In genomic region chr1:204190212-204191211, GRCh38 we compare ENCODE assay signal across 8 cellular contexts. TPM values are rescaled to one million over a fixed set of nuclear protein-coding genes. Genes with fewer than 3 reads are reported as not detected.
DNase-seq lines count a peak whose midpoint lies in the region; ATAC-seq, FAIRE-seq and TF ChIP-seq lines count a peak whose summit lies in the region.

No MANE protein-coding gene starts in this region.

- no peak overlapping the region for H3K9ac ChIP-seq in kidney (ENCODE audit: low read length in 2 of 2)

- peaks cover 10% of the 10 kb centered on the region for H3K4me1 Mint-ChIP-seq in activated T-helper 17 cell treated with anti-CD3 and anti-CD28 coated beads, Interleukin-2, amount 50 U/mL, for 72 hours

- H3K36me3 Mint-ChIP-seq in activated T-helper 17 cell treated with anti-CD3 and anti-CD28 coated beads, Interleukin-2, amount 50 U/mL, for 72 hours (ENCODE audit: low read depth): no peaks in the 10 kb centered on the region

- FAIRE-seq in kidney (lab: Jason Lieb, UNC): no peak

- peaks cover 3 to 4% of the 10 kb centered on the region in 2 donors for H3K4me1 ChIP-seq in kidney (ENCODE audit: control insufficient read depth in 1 of 2, insufficient read depth in 1 of 2, low read depth in 1 of 2, low read length in 2 of 2)
- peaks cover 0 to 7% of the 10 kb centered on the region in 2 donors for H3K4me1 ChIP-seq in thyroid gland

- H3K9me3 ChIP-seq in kidney (ENCODE audit: control insufficient read depth in 1 of 2, low read length in 2 of 2) (no peaks in the 10 kb centered on the region), thyroid gland (no peaks in the 10 kb centered on the region)

- H3K27ac Mint-ChIP-seq in activated T-helper 17 cell treated with anti-CD3 and anti-CD28 coated beads, Interleukin-2, amount 50 U/mL, for 72 hours: no peak overlapping the region

- H3K4me3 ChIP-seq in BJ (ENCODE audit: low read depth, low read length) (0 out of 2 replicates have a peak overlapping the region, but pooled peaks have one; percentile 5), kidney (ENCODE audit: low read length in 2 of 2) (no peak overlapping the region), thyroid gland (replicated peaks in 1 of 3) (no peak overlapping the region)

- TF ChIP-seq POLR2A in thyroid gland (IDR thresholded peaks at IDR 0.05): no peak

- no peak for TF ChIP-seq CTCF in BJ (IDR thresholded peaks at IDR 0.05; ENCODE audit: insufficient read depth, low read depth, low read length)
- TF ChIP-seq CTCF in kidney (IDR thresholded peaks at IDR 0.05; ENCODE audit: borderline replicate concordance, extremely low read depth, insufficient read depth): no peak
- no peak for TF ChIP-seq CTCF in thyroid gland (IDR thresholded peaks at IDR 0.05)

- peaks cover 32% of the 10 kb centered on the region for H3K27me3 Mint-ChIP-seq in activated T-helper 17 cell treated with anti-CD3 and anti-CD28 coated beads, Interleukin-2, amount 50 U/mL, for 72 hours

- H3K9me3 Mint-ChIP-seq in activated T-helper 17 cell treated with anti-CD3 and anti-CD28 coated beads, Interleukin-2, amount 50 U/mL, for 72 hours: no peaks in the 10 kb centered on the region

- DNase-seq in BJ (ENCODE audit: low read depth): peak; percentile 13
- DNase-seq in LHCN-M2 (ENCODE audit: low read depth): peak; percentile 29
- DNase-seq in kidney: peak; percentile 77
- peak; percentile 3 to 7 for DNase-seq in thyroid gland
- DNase-seq in UCSD-AML1 (lab: John Stamatoyannopoulos, UW; ENCODE audit: unreplicated experiment): no peak
- DNase-seq in NCI-H128 (lab: John Stamatoyannopoulos, UW; ENCODE audit: unreplicated experiment): no peak

- peak overlapping the region; percentile 18 for H3K4me3 Mint-ChIP-seq in activated T-helper 17 cell treated with anti-CD3 and anti-CD28 coated beads, Interleukin-2, amount 50 U/mL, for 72 hours

- intact Hi-C loops in kidney (cut with DNase I): no loop called here
- intact Hi-C loops in thyroid gland (cut with DNase I): no loop called here

- POLR2A ChIA-PET in BJ (lab: Charles Lee): no interaction called here

- CTCF ChIA-PET in BJ (lab: Yijun Ruan, JAX): interaction anchor here (0.5 to 5.0 kb wide), 9 partner anchors 9 to 208 kb away, joined by 3 to 32 read pairs (median 7); no protein-coding TSS in a partner anchor

- H3K27ac ChIP-seq in kidney (ENCODE audit: low read depth in 2 of 2, low read length in 2 of 2) (no peak overlapping the region), thyroid gland (no peak overlapping the region)

- peaks cover 1% of the 10 kb centered on the region; the same call in 1 of the 2 replicates for H3K27me3 ChIP-seq in BJ (ENCODE audit: control insufficient read depth, insufficient read depth, low read length)
- no peaks in the 10 kb centered on the region for H3K27me3 ChIP-seq in thyroid gland

- 30 to 50% methylated on average over 12 to 19 of the region's 44 CpGs for WGBS in thyroid gland, 2 donors

- H3K36me3 ChIP-seq in BJ (ENCODE audit: control insufficient read depth, insufficient read depth, low read length) (no peaks in the 10 kb centered on the region), kidney (ENCODE audit: control insufficient read depth in 1 of 2, insufficient read depth in 2 of 2, low read length in 2 of 2) (no peaks in the 10 kb centered on the region), thyroid gland (no peaks in the 10 kb centered on the region)

- ATAC-seq in activated T-helper 17 cell treated with anti-CD3 and anti-CD28 coated beads, Interleukin-2, amount 50 U/mL, for 72 hours (replicated peaks): no peak
- ATAC-seq in HG03520 (IDR thresholded peaks at IDR 0.05; ENCODE audit: unreplicated experiment): no peak

RNA-seq across cellular contexts. Expression of gene KISS1, which starts 5.8 kb away (rescaled TPM):
- polyA plus RNA-seq in BJ (2011; rRNA removed): 23.0 and 25.7 TPM in 2 replicates
- 6.0 and 6.7 TPM in 2 replicates for polyA minus RNA-seq in BJ (2011; rRNA and poly(A)+ RNA removed)
- total RNA-seq in LHCN-M2 (2014; rRNA removed): not detected in 2 replicates
- 0.12 TPM for polyA plus RNA-seq in LHCN-M2 (2012)
- not detected for total RNA-seq in activated T-helper 17 cell treated with anti-CD3 and anti-CD28 coated beads, Interleukin-2, amount 50 U/mL, for 72 hours
- 0.50 TPM for total RNA-seq in kidney
- polyA plus RNA-seq in kidney (ENCODE audit: insufficient read depth, low read depth, low replicate concordance): 25.2 TPM
- not detected for total RNA-seq in thyroid gland

RNA-seq across cellular contexts. Expression of gene GOLT1A, which starts 23.3 kb away (rescaled TPM):
- polyA plus RNA-seq in BJ (2011; rRNA removed) (0.21 TPM in 2 replicates), kidney (ENCODE audit: insufficient read depth, low read depth, low replicate concordance) (47.7 TPM)
- polyA minus RNA-seq in BJ (2011; rRNA and poly(A)+ RNA removed): not detected in 2 replicates
- total RNA-seq in LHCN-M2 (2014; rRNA removed) (not detected in 2 replicates), kidney (8.9 TPM), thyroid gland (under 1 TPM in 1 of 4 donors, not detected in 3; 0.45 TPM)
- polyA plus RNA-seq in LHCN-M2 (2012): not detected
- under 1 TPM in 1 of 2 donors, not detected in 1; 0.48 TPM for total RNA-seq in activated T-helper 17 cell treated with anti-CD3 and anti-CD28 coated beads, Interleukin-2, amount 50 U/mL, for 72 hours

RNA-seq across cellular contexts. Expression of gene REN, which starts 24.4 kb away (rescaled TPM):
- polyA plus RNA-seq in BJ (2011; rRNA removed) (0.99 and 1.2 TPM in 2 replicates), kidney (ENCODE audit: insufficient read depth, low read depth, low replicate concordance) (1,159 TPM)
- polyA minus RNA-seq in BJ (2011; rRNA and poly(A)+ RNA removed): 0.09 TPM in 1 of 2 replicates, not detected in the other
- total RNA-seq in LHCN-M2 (2014; rRNA removed) (not detected in 2 replicates), kidney (32.4 TPM), thyroid gland (not detected)
- not detected for polyA plus RNA-seq in LHCN-M2 (2012)
- not detected for total RNA-seq in activated T-helper 17 cell treated with anti-CD3 and anti-CD28 coated beads, Interleukin-2, amount 50 U/mL, for 72 hours

RNA-seq across cellular contexts. Expression of gene ETNK2, which starts 38.7 kb away (rescaled TPM):
- polyA plus RNA-seq in BJ (2011; rRNA removed): 27.2 and 30.7 TPM in 2 replicates
- 16.2 and 29.1 TPM in 2 replicates for polyA minus RNA-seq in BJ (2011; rRNA and poly(A)+ RNA removed)
- 1.1 and 3.5 TPM in 2 replicates for total RNA-seq in LHCN-M2 (2014; rRNA removed)
- polyA plus RNA-seq in LHCN-M2 (2012): 2.0 TPM
- total RNA-seq in activated T-helper 17 cell treated with anti-CD3 and anti-CD28 coated beads, Interleukin-2, amount 50 U/mL, for 72 hours: under 1 TPM; 0.35 to 0.42 TPM
- total RNA-seq in kidney: 33.3 TPM
- polyA plus RNA-seq in kidney (ENCODE audit: insufficient read depth, low read depth, low replicate concordance): 166 TPM
- total RNA-seq in thyroid gland: 10 to 100 TPM; 16.1 to 22.5 (median 21.0) TPM

Comparison
In these comparisons a context has a peak if more than half of its experiments do, and no peak if none do; other contexts are left out.
1. DNase-seq: peak in BJ (single experiment), LHCN-M2 (single experiment), kidney (single experiment) and thyroid gland (2 of 2); none in UCSD-AML1 (single experiment) and NCI-H128 (single experiment).
2. RNA of gene REN, which starts 24.4 kb away (total RNA-seq): 32.4 TPM in kidney (single experiment); not detected in LHCN-M2, not detected in activated T-helper 17 cell treated with anti-CD3 and anti-CD28 coated beads, Interleukin-2, amount 50 U/mL, for 72 hours and not detected in thyroid gland; every median in the first group is over 10 times any median in the second.